In genomic region chr7:132110692-132111091, GRCh38 we compare ENCODE assay signal across 37 cellular contexts.
"Had no signal": no experiment of that assay in that cellular context is flagged by ENCODE, and none has a peak within 500 bp of the region (broad histone marks: within the 10 kb centered on the region; RNA-seq: fewer than 3 reads in every experiment).

No MANE protein-coding gene starts in this region.

- H3K4me3 Mint-ChIP-seq: activated naive CD4-positive, alpha-beta T cell treated with anti-CD3 and anti-CD28 coated beads for 36 hours; activated naive CD4-positive, alpha-beta T cell treated with anti-CD3 and anti-CD28 coated beads, Interleukin-2, amount 10 ng/mL, durations not matched to agents 7 days and 5 days; activated naive CD4-positive, alpha-beta T cell treated with anti-CD3 and anti-CD28 coated beads, Interleukin-2, amount 50 U/mL, for 24 hours; activated naive CD8-positive, alpha-beta T cell; activated naive CD8-positive, alpha-beta T cell treated with anti-CD3 and anti-CD28 coated beads for 36 hours; activated naive CD8-positive, alpha-beta T cell treated with anti-CD3 and anti-CD28 coated beads, Interleukin-2, amount 10 ng/mL, durations not matched to agents 7 days and 5 days; activated naive CD8-positive, alpha-beta T cell treated with anti-CD3 and anti-CD28 coated beads, Interleukin-2, amount 50 U/mL, for 24 hours; activated T-cell treated with anti-CD3 and anti-CD28 coated beads, Interleukin-2, amount 50 U/mL, for 24 hours; activated T-cell treated with anti-CD3 and anti-CD28 coated beads, Interleukin-2, amount 50 U/mL, for 4 hours; activated T-cell treated with anti-CD3 and anti-CD28 coated beads, Interleukin-2, amount 50 U/mL, for 72 hours; activated T-helper 1 cell treated with anti-CD3 and anti-CD28 coated beads, Interleukin-12 subunit alpha, Interleukin-12 subunit beta, Interleukin-2, Interleukin-4 antibody, amounts not matched to agents 30 ng/mL and 10 ng/mL and 1 ng/mL, durations not matched to agents 14 hours and 24 hours and 36 hours; activated T-helper 17 cell treated with anti-CD3 and anti-CD28 coated beads, Interleukin-2, amount 50 U/mL, for 72 hours; central memory CD8-positive, alpha-beta T cell had no signal

- H3K9me3 ChIP-seq: adrenal gland, ascending aorta, breast epithelium had no signal

- H3K27ac Mint-ChIP-seq: activated naive CD4-positive, alpha-beta T cell treated with anti-CD3 and anti-CD28 coated beads for 36 hours; activated naive CD4-positive, alpha-beta T cell treated with anti-CD3 and anti-CD28 coated beads, Interleukin-2, amount 10 ng/mL, durations not matched to agents 7 days and 5 days; activated naive CD4-positive, alpha-beta T cell treated with anti-CD3 and anti-CD28 coated beads, Interleukin-2, amount 50 U/mL, for 24 hours; activated naive CD4-positive, alpha-beta T cell treated with anti-CD3 and anti-CD28 coated beads, Interleukin-2, amount 50 U/mL, for 72 hours; activated naive CD8-positive, alpha-beta T cell; activated naive CD8-positive, alpha-beta T cell treated with anti-CD3 and anti-CD28 coated beads for 36 hours; activated naive CD8-positive, alpha-beta T cell treated with anti-CD3 and anti-CD28 coated beads, Interleukin-2, amount 10 ng/mL, durations not matched to agents 7 days and 5 days; activated naive CD8-positive, alpha-beta T cell treated with anti-CD3 and anti-CD28 coated beads, Interleukin-2, amount 50 U/mL, for 24 hours; activated T-cell treated with anti-CD3 and anti-CD28 coated beads, Interleukin-2, amount 50 U/mL, for 24 hours; activated T-cell treated with anti-CD3 and anti-CD28 coated beads, Interleukin-2, amount 50 U/mL, for 72 hours; activated T-helper 1 cell treated with anti-CD3 and anti-CD28 coated beads, Interleukin-12 subunit alpha, Interleukin-12 subunit beta, Interleukin-2, Interleukin-4 antibody, amounts not matched to agents 30 ng/mL and 10 ng/mL and 1 ng/mL, durations not matched to agents 14 hours and 24 hours and 36 hours; activated T-helper 17 cell treated with anti-CD3 and anti-CD28 coated beads, Interleukin-2, amount 50 U/mL, for 72 hours; activated T-helper 2 cell treated with anti-CD3 and anti-CD28 coated beads, Interferon-gamma antibody, Interleukin-2, Interleukin-4, amounts not matched to agents 10 μg/mL and 5 μg/mL and 100 μg/mL, durations not matched to agents 14 hours and 24 hours and 36 hours had no signal

- H3K4me1 Mint-ChIP-seq: activated naive CD4-positive, alpha-beta T cell treated with anti-CD3 and anti-CD28 coated beads, Interleukin-2, amount 10 ng/mL, durations not matched to agents 7 days and 5 days; activated naive CD4-positive, alpha-beta T cell treated with anti-CD3 and anti-CD28 coated beads, Interleukin-2, amount 50 U/mL, for 24 hours; activated naive CD8-positive, alpha-beta T cell treated with anti-CD3 and anti-CD28 coated beads for 36 hours; activated naive CD8-positive, alpha-beta T cell treated with anti-CD3 and anti-CD28 coated beads, Interleukin-2, amount 10 ng/mL, durations not matched to agents 7 days and 5 days; activated naive CD8-positive, alpha-beta T cell treated with anti-CD3 and anti-CD28 coated beads, Interleukin-2, amount 50 U/mL, for 24 hours; activated T-helper 17 cell treated with anti-CD3 and anti-CD28 coated beads, Interleukin-2, amount 50 U/mL, for 72 hours; central memory CD8-positive, alpha-beta T cell had no signal

- ATAC-seq: activated naive CD4-positive, alpha-beta T cell treated with anti-CD3 and anti-CD28 coated beads, Interleukin-2, amount 50 U/mL, for 72 hours; activated naive CD8-positive, alpha-beta T cell treated with anti-CD3 and anti-CD28 coated beads, Interleukin-2, amount 50 U/mL, for 24 hours; activated T-cell treated with anti-CD3 and anti-CD28 coated beads, Interleukin-2, amount 50 U/mL, for 4 hours; activated T-cell treated with anti-CD3 and anti-CD28 coated beads, Interleukin-2, amount 50 U/mL, for 72 hours; activated T-helper 17 cell treated with anti-CD3 and anti-CD28 coated beads, Interleukin-2, amount 50 U/mL, for 72 hours had no signal

- H3K9me3 Mint-ChIP-seq: activated naive CD4-positive, alpha-beta T cell treated with anti-CD3 and anti-CD28 coated beads for 36 hours; activated naive CD4-positive, alpha-beta T cell treated with anti-CD3 and anti-CD28 coated beads, Interleukin-2, amount 10 ng/mL, durations not matched to agents 7 days and 5 days; activated naive CD4-positive, alpha-beta T cell treated with anti-CD3 and anti-CD28 coated beads, Interleukin-2, amount 50 U/mL, for 24 hours; activated naive CD4-positive, alpha-beta T cell treated with anti-CD3 and anti-CD28 coated beads, Interleukin-2, amount 50 U/mL, for 72 hours; activated naive CD8-positive, alpha-beta T cell treated with anti-CD3 and anti-CD28 coated beads for 36 hours; activated naive CD8-positive, alpha-beta T cell treated with anti-CD3 and anti-CD28 coated beads, Interleukin-2, amount 10 ng/mL, durations not matched to agents 7 days and 5 days; activated naive CD8-positive, alpha-beta T cell treated with anti-CD3 and anti-CD28 coated beads, Interleukin-2, amount 50 U/mL, for 24 hours; activated T-cell treated with anti-CD3 and anti-CD28 coated beads, Interleukin-2, amount 50 U/mL, for 24 hours; activated T-cell treated with anti-CD3 and anti-CD28 coated beads, Interleukin-2, amount 50 U/mL, for 4 hours; activated T-cell treated with anti-CD3 and anti-CD28 coated beads, Interleukin-2, amount 50 U/mL, for 72 hours; activated T-helper 1 cell treated with anti-CD3 and anti-CD28 coated beads, Interleukin-12 subunit alpha, Interleukin-12 subunit beta, Interleukin-2, Interleukin-4 antibody, amounts not matched to agents 30 ng/mL and 10 ng/mL and 1 ng/mL, durations not matched to agents 14 hours and 24 hours and 36 hours; activated T-helper 2 cell treated with anti-CD3 and anti-CD28 coated beads, Interferon-gamma antibody, Interleukin-2, Interleukin-4, amounts not matched to agents 10 μg/mL and 5 μg/mL and 100 μg/mL, durations not matched to agents 14 hours and 24 hours and 36 hours; central memory CD8-positive, alpha-beta T cell had no signal

- H3K27ac ChIP-seq: adrenal gland, ascending aorta, brain microvascular endothelial cell, breast epithelium, cardiac muscle cell had no signal

- H3K27me3 ChIP-seq: adrenal gland, ascending aorta, brain microvascular endothelial cell, breast epithelium, cardiac muscle cell had no signal

- H3K36me3 Mint-ChIP-seq: activated naive CD4-positive, alpha-beta T cell treated with anti-CD3 and anti-CD28 coated beads, Interleukin-2, amount 10 ng/mL, durations not matched to agents 7 days and 5 days; activated naive CD4-positive, alpha-beta T cell treated with anti-CD3 and anti-CD28 coated beads, Interleukin-2, amount 50 U/mL, for 24 hours; activated naive CD4-positive, alpha-beta T cell treated with anti-CD3 and anti-CD28 coated beads, Interleukin-2, amount 50 U/mL, for 72 hours; activated naive CD8-positive, alpha-beta T cell; activated naive CD8-positive, alpha-beta T cell treated with anti-CD3 and anti-CD28 coated beads for 36 hours; activated naive CD8-positive, alpha-beta T cell treated with anti-CD3 and anti-CD28 coated beads, Interleukin-2, amount 10 ng/mL, durations not matched to agents 7 days and 5 days had no signal

- H3K4me1 ChIP-seq: adrenal gland, ascending aorta, breast epithelium had no signal

- H3K4me3 ChIP-seq: adrenal gland, ascending aorta, breast epithelium, cardiac muscle cell had no signal

- H3K36me3 ChIP-seq: adrenal gland, ascending aorta, brain microvascular endothelial cell, breast epithelium, cardiac muscle cell had no signal

- DNase-seq: activated effector memory CD4-positive, alpha-beta T cell treated with anti-CD3 and anti-CD28 coated beads, Interleukin-2, amount 50 U/mL, for 16 hours; activated effector memory CD4-positive, alpha-beta T cell treated with Interleukin-2 at 50 U/mL for 16 hours; activated gamma-delta T cell; activated gamma-delta T cell treated with Interleukin-2 at 50 U/mL for 16 hours; activated naive CD4-positive, alpha-beta T cell; activated naive CD4-positive, alpha-beta T cell treated with anti-CD3 and anti-CD28 coated beads for 36 hours; activated naive CD4-positive, alpha-beta T cell treated with anti-CD3 and anti-CD28 coated beads, Interleukin-2, amount 50 U/mL, for 16 hours; activated naive CD4-positive, alpha-beta T cell treated with Interleukin-2 at 50 U/mL for 16 hours; activated naive CD8-positive, alpha-beta T cell treated with anti-CD3 and anti-CD28 coated beads for 36 hours; activated naive CD8-positive, alpha-beta T cell treated with anti-CD3 and anti-CD28 coated beads, Interleukin-2, amount 10 ng/mL, durations not matched to agents 7 days and 5 days; activated naive CD8-positive, alpha-beta T cell treated with anti-CD3 and anti-CD28 coated beads, Interleukin-2, amount 50 U/mL, for 24 hours; activated T-cell treated with anti-CD3 and anti-CD28 coated beads for 4 hours; activated T-cell treated with anti-CD3 and anti-CD28 coated beads, Interleukin-2, amount 50 U/mL, for 1 hour; activated T-cell treated with anti-CD3 and anti-CD28 coated beads, Interleukin-2, amount 50 U/mL, for 24 hours; activated T-cell treated with anti-CD3 and anti-CD28 coated beads, Interleukin-2, amount 50 U/mL, for 4 hours; activated T-cell treated with anti-CD3 and anti-CD28 coated beads, Interleukin-2, amount 50 U/mL, for 48 hours; activated T-cell treated with anti-CD3 and anti-CD28 coated beads, Interleukin-2, amount 50 U/mL, for 72 hours; adrenal gland; amniotic stem cell; amygdala; anterior cingulate cortex; aorta; brain microvascular endothelial cell; caudate nucleus; central memory CD4-positive, alpha-beta T cell; cerebellar nuclear complex had no signal
